1 cellular context compared by ENCODE assay signal in the genomic region with DNA sequence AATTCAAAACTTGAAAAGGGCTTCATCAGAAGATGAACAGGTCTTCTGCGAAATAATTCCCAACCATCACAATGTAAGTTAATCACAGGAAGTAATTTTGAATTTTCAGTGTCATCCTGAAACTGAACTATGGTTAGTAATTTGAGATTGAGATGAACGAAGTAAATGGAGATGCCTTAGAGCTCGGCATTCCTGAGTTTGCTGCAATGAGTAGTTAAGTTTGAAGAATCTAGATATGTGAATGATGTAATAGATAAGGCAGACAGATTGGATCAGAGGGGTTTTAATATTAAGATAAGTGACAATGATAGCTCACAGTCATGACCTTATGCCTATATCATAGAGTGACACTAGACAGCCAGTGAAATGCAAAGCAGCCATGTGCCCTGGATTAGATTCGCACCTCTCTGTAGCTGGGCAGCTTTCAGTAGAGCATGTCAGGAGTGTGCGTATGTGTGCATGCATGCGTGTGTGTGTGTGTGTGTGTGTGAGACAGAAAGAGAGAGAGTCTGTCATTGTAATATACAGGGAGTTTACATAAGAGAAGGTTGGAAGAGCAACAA.
TF ChIP-seq lines count a peak whose summit lies in the region.

No MANE protein-coding gene starts in this region.

TF ChIP-seq in WTC11, 78 proteins besides CTCF, POLR2A, EP300 and RAD21 (continued from another document):
- TF ChIP-seq, protein P1, sequence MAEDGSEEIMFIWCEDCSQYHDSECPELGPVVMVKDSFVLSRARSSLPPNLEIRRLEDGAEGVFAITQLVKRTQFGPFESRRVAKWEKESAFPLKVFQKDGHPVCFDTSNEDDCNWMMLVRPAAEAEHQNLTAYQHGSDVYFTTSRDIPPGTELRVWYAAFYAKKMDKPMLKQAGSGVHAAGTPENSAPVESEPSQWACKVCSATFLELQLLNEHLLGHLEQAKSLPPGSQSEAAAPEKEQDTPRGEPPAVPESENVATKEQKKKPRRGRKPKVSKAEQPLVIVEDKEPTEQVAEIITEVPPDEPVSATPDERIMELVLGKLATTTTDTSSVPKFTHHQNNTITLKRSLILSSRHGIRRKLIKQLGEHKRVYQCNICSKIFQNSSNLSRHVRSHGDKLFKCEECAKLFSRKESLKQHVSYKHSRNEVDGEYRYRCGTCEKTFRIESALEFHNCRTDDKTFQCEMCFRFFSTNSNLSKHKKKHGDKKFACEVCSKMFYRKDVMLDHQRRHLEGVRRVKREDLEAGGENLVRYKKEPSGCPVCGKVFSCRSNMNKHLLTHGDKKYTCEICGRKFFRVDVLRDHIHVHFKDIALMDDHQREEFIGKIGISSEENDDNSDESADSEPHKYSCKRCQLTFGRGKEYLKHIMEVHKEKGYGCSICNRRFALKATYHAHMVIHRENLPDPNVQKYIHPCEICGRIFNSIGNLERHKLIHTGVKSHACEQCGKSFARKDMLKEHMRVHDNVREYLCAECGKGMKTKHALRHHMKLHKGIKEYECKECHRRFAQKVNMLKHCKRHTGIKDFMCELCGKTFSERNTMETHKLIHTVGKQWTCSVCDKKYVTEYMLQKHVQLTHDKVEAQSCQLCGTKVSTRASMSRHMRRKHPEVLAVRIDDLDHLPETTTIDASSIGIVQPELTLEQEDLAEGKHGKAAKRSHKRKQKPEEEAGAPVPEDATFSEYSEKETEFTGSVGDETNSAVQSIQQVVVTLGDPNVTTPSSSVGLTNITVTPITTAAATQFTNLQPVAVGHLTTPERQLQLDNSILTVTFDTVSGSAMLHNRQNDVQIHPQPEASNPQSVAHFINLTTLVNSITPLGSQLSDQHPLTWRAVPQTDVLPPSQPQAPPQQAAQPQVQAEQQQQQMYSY (CRISPR knock-in tag; IDR thresholded peaks at IDR 0.05) = no peak
- TF ChIP-seq, protein P2, sequence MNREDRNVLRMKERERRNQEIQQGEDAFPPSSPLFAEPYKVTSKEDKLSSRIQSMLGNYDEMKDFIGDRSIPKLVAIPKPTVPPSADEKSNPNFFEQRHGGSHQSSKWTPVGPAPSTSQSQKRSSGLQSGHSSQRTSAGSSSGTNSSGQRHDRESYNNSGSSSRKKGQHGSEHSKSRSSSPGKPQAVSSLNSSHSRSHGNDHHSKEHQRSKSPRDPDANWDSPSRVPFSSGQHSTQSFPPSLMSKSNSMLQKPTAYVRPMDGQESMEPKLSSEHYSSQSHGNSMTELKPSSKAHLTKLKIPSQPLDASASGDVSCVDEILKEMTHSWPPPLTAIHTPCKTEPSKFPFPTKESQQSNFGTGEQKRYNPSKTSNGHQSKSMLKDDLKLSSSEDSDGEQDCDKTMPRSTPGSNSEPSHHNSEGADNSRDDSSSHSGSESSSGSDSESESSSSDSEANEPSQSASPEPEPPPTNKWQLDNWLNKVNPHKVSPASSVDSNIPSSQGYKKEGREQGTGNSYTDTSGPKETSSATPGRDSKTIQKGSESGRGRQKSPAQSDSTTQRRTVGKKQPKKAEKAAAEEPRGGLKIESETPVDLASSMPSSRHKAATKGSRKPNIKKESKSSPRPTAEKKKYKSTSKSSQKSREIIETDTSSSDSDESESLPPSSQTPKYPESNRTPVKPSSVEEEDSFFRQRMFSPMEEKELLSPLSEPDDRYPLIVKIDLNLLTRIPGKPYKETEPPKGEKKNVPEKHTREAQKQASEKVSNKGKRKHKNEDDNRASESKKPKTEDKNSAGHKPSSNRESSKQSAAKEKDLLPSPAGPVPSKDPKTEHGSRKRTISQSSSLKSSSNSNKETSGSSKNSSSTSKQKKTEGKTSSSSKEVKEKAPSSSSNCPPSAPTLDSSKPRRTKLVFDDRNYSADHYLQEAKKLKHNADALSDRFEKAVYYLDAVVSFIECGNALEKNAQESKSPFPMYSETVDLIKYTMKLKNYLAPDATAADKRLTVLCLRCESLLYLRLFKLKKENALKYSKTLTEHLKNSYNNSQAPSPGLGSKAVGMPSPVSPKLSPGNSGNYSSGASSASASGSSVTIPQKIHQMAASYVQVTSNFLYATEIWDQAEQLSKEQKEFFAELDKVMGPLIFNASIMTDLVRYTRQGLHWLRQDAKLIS (CRISPR knock-in tag; IDR thresholded peaks at IDR 0.05; ENCODE audit: borderline replicate concordance) = no peak
- TF ChIP-seq TEAD1 (CRISPR knock-in tag; IDR thresholded peaks at IDR 0.05) (no peak), KAT7 (CRISPR knock-in tag; IDR thresholded peaks at IDR 0.05; ENCODE audit: borderline replicate concordance) (no peak), OVOL2 (CRISPR knock-in tag; IDR thresholded peaks at IDR 0.05; ENCODE audit: borderline replicate concordance) (no peak), PRRX2 (CRISPR knock-in tag; IDR thresholded peaks at IDR 0.05) (no peak), ZNF317 (CRISPR knock-in tag; IDR thresholded peaks at IDR 0.05; ENCODE audit: borderline replicate concordance, low read depth) (no peak), ESRRA (CRISPR knock-in tag; IDR thresholded peaks at IDR 0.05; ENCODE audit: borderline replicate concordance) (no peak), ZNF416 (CRISPR knock-in tag; IDR thresholded peaks at IDR 0.05) (no peak), RELA (CRISPR knock-in tag; IDR thresholded peaks at IDR 0.05; ENCODE audit: borderline replicate concordance) (no peak)
- TF ChIP-seq, protein P3, sequence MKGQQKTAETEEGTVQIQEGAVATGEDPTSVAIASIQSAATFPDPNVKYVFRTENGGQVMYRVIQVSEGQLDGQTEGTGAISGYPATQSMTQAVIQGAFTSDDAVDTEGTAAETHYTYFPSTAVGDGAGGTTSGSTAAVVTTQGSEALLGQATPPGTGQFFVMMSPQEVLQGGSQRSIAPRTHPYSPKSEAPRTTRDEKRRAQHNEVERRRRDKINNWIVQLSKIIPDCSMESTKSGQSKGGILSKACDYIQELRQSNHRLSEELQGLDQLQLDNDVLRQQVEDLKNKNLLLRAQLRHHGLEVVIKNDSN (CRISPR knock-in tag; IDR thresholded peaks at IDR 0.05) = no peak
- TF ChIP-seq, protein P4, sequence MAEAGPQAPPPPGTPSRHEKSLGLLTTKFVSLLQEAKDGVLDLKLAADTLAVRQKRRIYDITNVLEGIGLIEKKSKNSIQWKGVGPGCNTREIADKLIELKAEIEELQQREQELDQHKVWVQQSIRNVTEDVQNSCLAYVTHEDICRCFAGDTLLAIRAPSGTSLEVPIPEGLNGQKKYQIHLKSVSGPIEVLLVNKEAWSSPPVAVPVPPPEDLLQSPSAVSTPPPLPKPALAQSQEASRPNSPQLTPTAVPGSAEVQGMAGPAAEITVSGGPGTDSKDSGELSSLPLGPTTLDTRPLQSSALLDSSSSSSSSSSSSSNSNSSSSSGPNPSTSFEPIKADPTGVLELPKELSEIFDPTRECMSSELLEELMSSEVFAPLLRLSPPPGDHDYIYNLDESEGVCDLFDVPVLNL (CRISPR knock-in tag; IDR thresholded peaks at IDR 0.05; ENCODE audit: borderline replicate concordance, low read depth) = no peak
- TF ChIP-seq, protein P5, sequence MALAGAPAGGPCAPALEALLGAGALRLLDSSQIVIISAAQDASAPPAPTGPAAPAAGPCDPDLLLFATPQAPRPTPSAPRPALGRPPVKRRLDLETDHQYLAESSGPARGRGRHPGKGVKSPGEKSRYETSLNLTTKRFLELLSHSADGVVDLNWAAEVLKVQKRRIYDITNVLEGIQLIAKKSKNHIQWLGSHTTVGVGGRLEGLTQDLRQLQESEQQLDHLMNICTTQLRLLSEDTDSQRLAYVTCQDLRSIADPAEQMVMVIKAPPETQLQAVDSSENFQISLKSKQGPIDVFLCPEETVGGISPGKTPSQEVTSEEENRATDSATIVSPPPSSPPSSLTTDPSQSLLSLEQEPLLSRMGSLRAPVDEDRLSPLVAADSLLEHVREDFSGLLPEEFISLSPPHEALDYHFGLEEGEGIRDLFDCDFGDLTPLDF (CRISPR knock-in tag; IDR thresholded peaks at IDR 0.05) = no peak
- TF ChIP-seq, protein P6, sequence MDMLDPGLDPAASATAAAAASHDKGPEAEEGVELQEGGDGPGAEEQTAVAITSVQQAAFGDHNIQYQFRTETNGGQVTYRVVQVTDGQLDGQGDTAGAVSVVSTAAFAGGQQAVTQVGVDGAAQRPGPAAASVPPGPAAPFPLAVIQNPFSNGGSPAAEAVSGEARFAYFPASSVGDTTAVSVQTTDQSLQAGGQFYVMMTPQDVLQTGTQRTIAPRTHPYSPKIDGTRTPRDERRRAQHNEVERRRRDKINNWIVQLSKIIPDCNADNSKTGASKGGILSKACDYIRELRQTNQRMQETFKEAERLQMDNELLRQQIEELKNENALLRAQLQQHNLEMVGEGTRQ (CRISPR knock-in tag; IDR thresholded peaks at IDR 0.05) = no peak
TF ChIP-seq in WTC11: peak in this region for 0.
